2 cellular contexts compared by ENCODE assay signal in the genomic region with DNA sequence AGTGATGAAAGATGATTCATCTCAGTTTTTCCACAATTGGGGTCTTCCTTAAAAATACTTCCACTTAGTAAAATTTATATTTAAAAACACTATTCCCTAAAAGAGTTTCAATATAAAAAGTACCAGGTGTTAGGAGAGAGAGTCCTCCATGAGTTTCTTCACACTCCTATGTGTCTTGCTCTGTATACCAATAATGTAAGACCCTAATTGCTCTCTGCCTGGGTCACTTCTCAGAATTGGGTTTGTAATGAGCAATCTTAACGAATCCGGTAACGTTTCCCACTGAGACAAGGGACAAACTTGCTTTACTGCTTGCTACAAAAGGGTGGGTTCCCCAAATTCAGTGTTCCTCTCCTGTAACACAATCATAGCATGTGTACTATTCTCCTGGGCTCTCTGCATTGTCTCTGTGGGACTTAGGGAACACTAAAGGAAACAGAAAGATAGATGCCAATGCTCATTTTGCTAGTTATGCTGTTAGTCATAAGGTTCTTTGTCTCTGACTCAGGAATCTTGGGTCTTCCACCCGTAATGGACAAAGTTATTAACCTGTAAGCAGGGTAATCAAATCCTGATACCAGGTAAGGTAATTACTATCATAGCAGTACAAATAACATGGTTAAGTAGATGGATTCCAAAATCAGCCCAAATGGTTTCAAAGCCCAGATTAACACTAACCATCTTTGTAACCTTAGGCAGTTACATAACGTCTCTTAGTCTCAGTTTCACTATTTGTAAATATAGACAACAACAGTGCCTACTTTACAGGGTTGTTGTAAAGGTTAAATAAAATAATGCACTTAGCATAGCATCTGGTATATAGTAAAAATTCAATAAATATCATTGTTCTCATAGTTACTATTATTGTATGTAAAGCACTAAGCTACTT.
TF ChIP-seq lines count a peak whose summit lies in the region.

No MANE protein-coding gene starts in this region.

TF ChIP-seq in IMR-90, 13 proteins besides CTCF, POLR2A, EP300 and RAD21:
- no peak for TF ChIP-seq MAZ (IDR thresholded peaks at IDR 0.05; ENCODE audit: borderline replicate concordance, low read depth, low read length)
- TF ChIP-seq MXI1 (IDR thresholded peaks at IDR 0.05; ENCODE audit: borderline replicate concordance, low read depth, low read length), result no peak
- TF ChIP-seq FOS (IDR thresholded peaks at IDR 0.05; ENCODE audit: low read depth, low read length), result no peak
- TF ChIP-seq RCOR1 (IDR thresholded peaks at IDR 0.05; ENCODE audit: insufficient replicate concordance, low read length), result no peak
- no peak for TF ChIP-seq MAFK (IDR thresholded peaks at IDR 0.05; ENCODE audit: low read depth, low read length)
- no peak for TF ChIP-seq CHD1 (IDR thresholded peaks at IDR 0.05; ENCODE audit: low read depth, low read length)
- TF ChIP-seq, protein P1, sequence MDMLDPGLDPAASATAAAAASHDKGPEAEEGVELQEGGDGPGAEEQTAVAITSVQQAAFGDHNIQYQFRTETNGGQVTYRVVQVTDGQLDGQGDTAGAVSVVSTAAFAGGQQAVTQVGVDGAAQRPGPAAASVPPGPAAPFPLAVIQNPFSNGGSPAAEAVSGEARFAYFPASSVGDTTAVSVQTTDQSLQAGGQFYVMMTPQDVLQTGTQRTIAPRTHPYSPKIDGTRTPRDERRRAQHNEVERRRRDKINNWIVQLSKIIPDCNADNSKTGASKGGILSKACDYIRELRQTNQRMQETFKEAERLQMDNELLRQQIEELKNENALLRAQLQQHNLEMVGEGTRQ (IDR thresholded peaks at IDR 0.05; ENCODE audit: low read depth, low read length), result no peak
- no peak for TF ChIP-seq RFX5 (IDR thresholded peaks at IDR 0.05; ENCODE audit: low read depth, low read length)
- TF ChIP-seq, protein P2, sequence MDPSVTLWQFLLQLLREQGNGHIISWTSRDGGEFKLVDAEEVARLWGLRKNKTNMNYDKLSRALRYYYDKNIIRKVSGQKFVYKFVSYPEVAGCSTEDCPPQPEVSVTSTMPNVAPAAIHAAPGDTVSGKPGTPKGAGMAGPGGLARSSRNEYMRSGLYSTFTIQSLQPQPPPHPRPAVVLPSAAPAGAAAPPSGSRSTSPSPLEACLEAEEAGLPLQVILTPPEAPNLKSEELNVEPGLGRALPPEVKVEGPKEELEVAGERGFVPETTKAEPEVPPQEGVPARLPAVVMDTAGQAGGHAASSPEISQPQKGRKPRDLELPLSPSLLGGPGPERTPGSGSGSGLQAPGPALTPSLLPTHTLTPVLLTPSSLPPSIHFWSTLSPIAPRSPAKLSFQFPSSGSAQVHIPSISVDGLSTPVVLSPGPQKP (IDR thresholded peaks at IDR 0.05; ENCODE audit: borderline replicate concordance, low read depth, low read length), result no peak
- no peak for TF ChIP-seq CEBPB (IDR thresholded peaks at IDR 0.05; ENCODE audit: low read depth, low read length)
- TF ChIP-seq NFE2L2 (IDR thresholded peaks at IDR 0.05; ENCODE audit: low read depth, low read length), result no peak
- TF ChIP-seq BHLHE40 (IDR thresholded peaks at IDR 0.05; ENCODE audit: low read depth, low read length), result no peak
- no peak for TF ChIP-seq SMC3 (IDR thresholded peaks at IDR 0.05; ENCODE audit: low read depth, low read length)

TF ChIP-seq in endothelial cell of umbilical vein, 7 proteins besides CTCF, POLR2A, EP300 and RAD21:
- TF ChIP-seq EZH2 (IDR thresholded peaks at IDR 0.05; ENCODE audit: borderline replicate concordance, low read depth, low read length, severe bottlenecking) (no peak), POLR2AphosphoS5 (IDR thresholded peaks at IDR 0.05; ENCODE audit: insufficient read depth, low read depth, low read length) (no peak), FOS (IDR thresholded peaks at IDR 0.05; ENCODE audit: borderline replicate concordance, insufficient read depth, low read length) (no peak), GATA2 (IDR thresholded peaks at IDR 0.05; ENCODE audit: insufficient read depth, insufficient read length, low read depth, low read length) (no peak), JUN (IDR thresholded peaks at IDR 0.05; ENCODE audit: borderline replicate concordance, insufficient read depth, insufficient read length, low read depth) (no peak), MYC (IDR thresholded peaks at IDR 0.05; ENCODE audit: low read depth, low read length) (no peak)
- TF ChIP-seq, protein P3, sequence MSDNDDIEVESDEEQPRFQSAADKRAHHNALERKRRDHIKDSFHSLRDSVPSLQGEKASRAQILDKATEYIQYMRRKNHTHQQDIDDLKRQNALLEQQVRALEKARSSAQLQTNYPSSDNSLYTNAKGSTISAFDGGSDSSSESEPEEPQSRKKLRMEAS (IDR thresholded peaks at IDR 0.05; ENCODE audit: insufficient read depth, insufficient read length), result no peak
